In genomic region chr5:136819526-136820302, GRCh38 we compare ENCODE assay signal across 16 cellular contexts.
"Had no signal": no experiment of that assay in that cellular context is flagged by ENCODE, and none has a peak within 500 bp of the region (broad histone marks: within the 10 kb centered on the region; RNA-seq: fewer than 3 reads in every experiment).

No MANE protein-coding gene starts in this region.

- ATAC-seq: left lobe of liver; natural killer cell treated with Interleukin-12 subunit alpha and Interleukin-12 subunit beta and Interleukin-15 and Interleukin-18, amount 100 ng/mL, for 72 hours; psoas muscle had no signal

- H3K36me3 ChIP-seq: right lobe of liver, transverse colon had no signal

- H3K27ac ChIP-seq: epithelial cell of prostate, psoas muscle, right lobe of liver, transverse colon had no signal

- FAIRE-seq: islet of Langerhans had no signal

- DNase-seq: activated CD4-positive, CD25-positive, alpha-beta regulatory T cell; activated naive CD4-positive, alpha-beta T cell treated with anti-CD3 and anti-CD28 coated beads, Interleukin-2, amount 50 U/mL, for 16 hours; activated T-cell treated with anti-CD3 and anti-CD28 coated beads, Interleukin-2, amount 50 U/mL, for 1 hour; effector memory CD4-positive, alpha-beta T cell; glutamatergic neuron; mammary epithelial cell; psoas muscle; right lobe of liver; stimulated activated CD4-positive, alpha-beta T cell treated with anti-CD3 and anti-CD28 coated beads, Interleukin-1b, Interleukin-23, amount 100 ng/mL, for 48 hours; stimulated activated naive CD4-positive, alpha-beta T cell; substantia nigra; transverse colon had no signal

- H3K9me3 ChIP-seq: psoas muscle, right lobe of liver, transverse colon had no signal

- H3K4me3 ChIP-seq: psoas muscle, right lobe of liver, transverse colon had no signal

- H3K27me3 ChIP-seq: right lobe of liver, transverse colon had no signal

- H3K4me1 ChIP-seq: psoas muscle, right lobe of liver, transverse colon had no signal
